Comparison of ENCODE assay signal across 17 cellular contexts in the genomic region with DNA sequence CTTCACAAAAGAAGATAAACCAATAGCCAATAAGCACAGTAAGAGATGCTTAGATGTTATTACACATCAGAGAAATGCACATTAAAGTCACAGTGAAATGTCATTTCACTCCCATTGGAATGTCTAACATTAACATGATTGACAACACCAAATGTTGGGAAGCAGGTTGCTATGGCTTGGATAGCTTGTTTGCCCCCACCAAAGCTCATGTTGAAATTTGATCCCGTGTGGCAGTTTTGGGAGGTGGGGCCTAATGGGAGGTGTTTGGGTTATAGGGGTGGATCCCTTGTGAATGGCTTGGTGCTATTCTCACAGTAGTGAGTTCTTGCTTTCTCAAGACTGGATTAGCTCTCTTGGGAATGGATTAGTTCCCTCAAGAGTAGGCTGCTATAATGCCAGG. TPM values are rescaled to one million over a fixed set of nuclear protein-coding genes. Genes with fewer than 3 reads are reported as not detected.
"Had no signal": no experiment of that assay in that cellular context is flagged by ENCODE, and none has a peak within 500 bp of the region (broad histone marks: within the 10 kb centered on the region; RNA-seq: fewer than 3 reads in every experiment).

No MANE protein-coding gene starts in this region.

- H3K27ac ChIP-seq: breast epithelium, neutrophil, thyroid gland had no signal

- ATAC-seq: left cardiac atrium; stimulated activated effector memory CD8-positive, alpha-beta T cell treated with anti-CD3 and anti-CD28 coated beads, Interleukin-12 subunit alpha, Interleukin-12 subunit beta, amount 100 ng/mL, for 72 hours had no signal

- DNase-seq: activated CD4-positive, CD25-positive, alpha-beta regulatory T cell treated with anti-CD3 and anti-CD28 coated beads, Interleukin-2, amount 50 U/mL, for 72 hours; activated naive CD4-positive, alpha-beta T cell; activated naive CD8-positive, alpha-beta T cell treated with anti-CD3 and anti-CD28 coated beads, Interleukin-2, amount 10 ng/mL, durations not matched to agents 7 days and 5 days; cerebellar nuclear complex; effector CD8-positive, alpha-beta T cell; foreskin fibroblast; left cardiac atrium; midbrain; naive B cell; retina; thyroid gland had no signal

- H3K36me3 ChIP-seq: breast epithelium, neutrophil, thyroid gland had no signal

- H3K4me1 ChIP-seq: breast epithelium, thyroid gland had no signal

- H3K27me3 ChIP-seq: breast epithelium, neutrophil, thyroid gland had no signal

- H3K4me3 Mint-ChIP-seq: activated naive CD8-positive, alpha-beta T cell treated with anti-CD3 and anti-CD28 coated beads, Interleukin-2, amount 10 ng/mL, durations not matched to agents 7 days and 5 days; naive B cell; stimulated activated effector memory CD8-positive, alpha-beta T cell treated with anti-CD3 and anti-CD28 coated beads, Interleukin-12 subunit alpha, Interleukin-12 subunit beta, amount 100 ng/mL, for 72 hours; T-helper 2 cell treated with Interferon-gamma antibody and Interleukin-4, amounts not matched to agents 5 μg/mL and 100 μg/mL, for 36 hours had no signal

- H3K9me3 ChIP-seq: breast epithelium, neutrophil, thyroid gland had no signal

- H3K36me3 Mint-ChIP-seq: activated naive CD8-positive, alpha-beta T cell treated with anti-CD3 and anti-CD28 coated beads, Interleukin-2, amount 10 ng/mL, durations not matched to agents 7 days and 5 days; naive B cell; stimulated activated effector memory CD8-positive, alpha-beta T cell treated with anti-CD3 and anti-CD28 coated beads, Interleukin-12 subunit alpha, Interleukin-12 subunit beta, amount 100 ng/mL, for 72 hours had no signal

- H3K4me3 ChIP-seq: breast epithelium, lung, thyroid gland had no signal

- H3K4me1 Mint-ChIP-seq: activated naive CD8-positive, alpha-beta T cell treated with anti-CD3 and anti-CD28 coated beads, Interleukin-2, amount 10 ng/mL, durations not matched to agents 7 days and 5 days; naive B cell; stimulated activated effector memory CD8-positive, alpha-beta T cell treated with anti-CD3 and anti-CD28 coated beads, Interleukin-12 subunit alpha, Interleukin-12 subunit beta, amount 100 ng/mL, for 72 hours had no signal

- H3K27ac Mint-ChIP-seq: activated naive CD8-positive, alpha-beta T cell treated with anti-CD3 and anti-CD28 coated beads, Interleukin-2, amount 10 ng/mL, durations not matched to agents 7 days and 5 days; naive B cell; stimulated activated effector memory CD8-positive, alpha-beta T cell treated with anti-CD3 and anti-CD28 coated beads, Interleukin-12 subunit alpha, Interleukin-12 subunit beta, amount 100 ng/mL, for 72 hours; T-helper 2 cell treated with Interferon-gamma antibody and Interleukin-4, amounts not matched to agents 5 μg/mL and 100 μg/mL, for 36 hours had no signal

RNA-seq across cellular contexts. Expression of a gene that starts 44.8 kb away (rescaled TPM):
- total RNA-seq: activated CD8-positive, alpha-beta memory T cell treated with anti-CD3 and anti-CD28 coated beads for 36 hours; activated naive CD8-positive, alpha-beta T cell treated with anti-CD3 and anti-CD28 coated beads, Interleukin-2, amount 10 ng/mL, durations not matched to agents 7 days and 5 days had no signal
